Comparison of ENCODE assay signal across 10 cellular contexts in the genomic region with DNA sequence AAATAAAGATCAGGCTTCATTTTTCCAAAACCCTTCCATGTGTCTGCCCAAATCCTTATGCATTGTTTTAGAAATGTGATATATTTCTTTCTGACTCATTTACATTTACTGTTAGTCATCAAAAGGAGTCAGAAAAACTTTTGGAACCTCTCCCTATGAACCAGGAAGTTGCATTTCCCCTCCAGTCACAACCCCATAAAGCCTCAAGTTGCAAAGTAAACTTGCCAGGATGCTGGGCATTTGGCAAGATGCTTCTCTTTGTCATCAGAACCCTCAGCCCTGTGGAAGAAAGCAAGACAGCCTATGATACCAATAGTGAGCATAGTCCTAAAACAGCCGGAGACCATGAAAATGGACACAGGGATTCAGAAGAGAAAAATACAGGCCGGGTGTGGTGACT.
DNase-seq lines count a peak whose midpoint lies in the region; FAIRE-seq and TF ChIP-seq lines count a peak whose summit lies in the region.
"Had no signal": no experiment of that assay in that cellular context is flagged by ENCODE, and none has a peak within 500 bp of the region (broad histone marks: within the 10 kb centered on the region; RNA-seq: fewer than 3 reads in every experiment).

No MANE protein-coding gene starts in this region.

- POLR2A ChIA-PET in OCI-LY7 (lab: Charles Lee), result no interaction called here

- DNase-seq in EL, result peak; percentile 98
- peak; percentile 60 for DNase-seq in NCI-H460 (ENCODE audit: extremely low read depth, low read depth)
- peak; percentile 89 for DNase-seq in choroid plexus epithelial cell (ENCODE audit: low read depth)
- DNase-seq in prostate gland (ENCODE audit: low spot score), result peak; percentile 65
- no peak for DNase-seq in GM12892 (ENCODE audit: insufficient read length)
- DNase-seq in OCI-LY7 (ENCODE audit: low spot score), result no peak
- no peak for DNase-seq in lower leg skin (ENCODE audit: low spot score in 2 of 2)
- no peak for DNase-seq in DMS79 (lab: John Stamatoyannopoulos, UW)
- DNase-seq: GDM1, NCI-H345 had no signal

- WGBS in prostate gland, result 52% methylated on average over 2 of the region's 2 CpGs
- 81 to 83% methylated on average over 2 of the region's 2 CpGs for WGBS in lower leg skin, 2 donors

- no peaks in the 10 kb centered on the region for H3K27me3 ChIP-seq in prostate gland (replicated peaks; ENCODE audit: insufficient read depth)

- no peaks in the 10 kb centered on the region for H3K79me2 ChIP-seq in OCI-LY7 (ENCODE audit: insufficient read depth, low read depth, low read length)

- no peak for FAIRE-seq in GM12892 (lab: Jason Lieb, UNC)

- H3K4me1 ChIP-seq in prostate gland (replicated peaks) (no peaks in the 10 kb centered on the region), OCI-LY7 (ENCODE audit: insufficient read depth, low read length, poor library complexity, severe bottlenecking) (no peaks in the 10 kb centered on the region)

- CTCF ChIA-PET in OCI-LY7 (lab: Charles Lee; ENCODE audit: unreplicated experiment), result no interaction called here

- H2AFZ ChIP-seq in OCI-LY7 (ENCODE audit: low read length), result no peak overlapping the region

- H4K20me1 ChIP-seq in OCI-LY7 (ENCODE audit: insufficient read depth, low read length), result no peaks in the 10 kb centered on the region

- H3K9me2 ChIP-seq in OCI-LY7 (ENCODE audit: insufficient read depth, low read length), result no peaks in the 10 kb centered on the region

- no peak for TF ChIP-seq POLR2A in prostate gland (IDR thresholded peaks at IDR 0.05)
- no peak for TF ChIP-seq POLR2A in GM12892 (IDR thresholded peaks at IDR 0.05; ENCODE audit: low read depth, low read length)
- no peak for TF ChIP-seq POLR2A in lower leg skin (IDR thresholded peaks at IDR 0.05)

- H3K27ac ChIP-seq in prostate gland, result no peak overlapping the region
- H3K27ac ChIP-seq in OCI-LY7 (ENCODE audit: low read depth, low read length, poor library complexity, severe bottlenecking), result no peak overlapping the region

- no peaks in the 10 kb centered on the region for H3K36me3 ChIP-seq in prostate gland
- no peaks in the 10 kb centered on the region for H3K36me3 ChIP-seq in OCI-LY7 (ENCODE audit: insufficient read depth, low read length)

- BruUV-seq in OCI-LY7 (replicated peaks; lab: Mats Ljungman, UMichigan), result no TSS peak

- intact Hi-C loops in prostate gland (cut with DNase I), result no loop called here
- intact Hi-C loops in OCI-LY7 (cut with micrococcal nuclease; ENCODE audit: unreplicated experiment), result no loop called here
- intact Hi-C loops in lower leg skin (cut with DNase I; ENCODE audit: low total_unique reads), result no loop called here

- no peak overlapping the region for H3K4me3 ChIP-seq in choroid plexus epithelial cell (ENCODE audit: low read depth, low read length)
- H3K4me3 ChIP-seq in prostate gland, result no peak overlapping the region
- H3K4me3 ChIP-seq in OCI-LY7 (ENCODE audit: low read depth, low read length, poor library complexity, severe bottlenecking), result no peak overlapping the region
- no peak overlapping the region for H3K4me3 ChIP-seq in lower leg skin (ENCODE audit: low read depth, poor library complexity, severe bottlenecking)

- H3K9me3 ChIP-seq in prostate gland (no peaks in the 10 kb centered on the region), OCI-LY7 (ENCODE audit: low read length) (no peaks in the 10 kb centered on the region)

- H3K4me2 ChIP-seq in OCI-LY7 (ENCODE audit: low read length), result no peak overlapping the region

- no peak for TF ChIP-seq CTCF in choroid plexus epithelial cell (conservative IDR thresholded peaks at IDR 0.05; ENCODE audit: low read depth, low read length)
- TF ChIP-seq CTCF in prostate gland (IDR thresholded peaks at IDR 0.05), result no peak
- no peak for TF ChIP-seq CTCF in OCI-LY7 (conservative IDR thresholded peaks at IDR 0.05; ENCODE audit: low read length)
- no peak for TF ChIP-seq CTCF in lower leg skin (IDR thresholded peaks at IDR 0.05)

Comparison
In these comparisons a context has a peak if more than half of its experiments do, and no peak if none do; other contexts are left out.
1. DNase-seq: peak in EL (single experiment), NCI-H460 (single experiment), choroid plexus epithelial cell (single experiment) and prostate gland (single experiment); none in GM12892 (single experiment), OCI-LY7 (single experiment), lower leg skin (0 of 2) and DMS79 (single experiment).